ENCODE assay signal across 24 cellular contexts in genomic region chr11:33665666-33666065, GRCh38. TPM values are rescaled to one million over a fixed set of nuclear protein-coding genes. Genes with fewer than 3 reads are reported as not detected.
"Had no signal": no experiment of that assay in that cellular context is flagged by ENCODE, and none has a peak within 500 bp of the region (broad histone marks: within the 10 kb centered on the region; RNA-seq: fewer than 3 reads in every experiment).

No MANE protein-coding gene starts in this region.

- FAIRE-seq: HTR-8/SVneo, K562 had no signal

- ATAC-seq: K562, SK-N-SH treated with all-trans-retinoic acid at 6 μM for 48 hours had no signal

- H3K4me2 ChIP-seq: KMS-11 had no signal

- DNase-seq: Kasumi-1, MM.1S, NCI-H1092 treated with DMSO at 0.1 percent for 48 hours, NCI-H1436, NCI-H187, NCI-H2029, NCI-H2081 treated with DMSO at 0.1 percent for 48 hours, NCI-H2171, NCI-H226, NCI-H446, NCI-H510A, NCI-H524 treated with DMSO at 0.1 percent for 48 hours, NCI-H69, NCI-H774, SHP77, SJCRH30 had no signal

- H3K9ac ChIP-seq: KMS-11 had no signal

- H3K27me3 ChIP-seq: SJCRH30 had no signal

- H3K4me3 ChIP-seq: K562, SJCRH30 had no signal

- H3K9me3 ChIP-seq: SJCRH30 had no signal

- H3K27ac ChIP-seq: HL-60, KMS-11, RWPE1, SJCRH30 had no signal

- H3K36me3 ChIP-seq: SJCRH30 had no signal

RNA-seq across cellular contexts. Expression of gene C11orf91, which starts 35.0 kb away (rescaled TPM):
- total RNA-seq: K562, M059J, SJCRH30 had no signal
- polyA plus RNA-seq: IgD-negative memory B cell, K562 had no signal
